8 cellular contexts compared by ENCODE assay signal in genomic region chr5:131164161-131164930, GRCh38. TPM values are rescaled to one million over a fixed set of nuclear protein-coding genes. Genes with fewer than 3 reads are reported as not detected.
A peak's percentile ranks its signal among the peaks of the same experiment; 100 is the strongest.
DNase-seq lines count a peak whose midpoint lies in the region; ATAC-seq lines count a peak whose summit lies in the region.

No MANE protein-coding gene starts in this region.

- DNase-seq in HAP-1 (ENCODE audit: low spot score in 2 of 2) = peak; percentile 42 to 72
- DNase-seq in M059J (ENCODE audit: low read depth) = peak; percentile 85
- peak; percentile 34 to 88 (median 57) for DNase-seq in T-helper 2 cell
- DNase-seq in anterior cingulate cortex (lab: John Stamatoyannopoulos, UW) = peak in 56 of 58 donors; percentile 13 to 81 (median 62)
- DNase-seq in right cardiac atrium = peak; percentile 70 to 85 (median 84)
- DNase-seq in aorta = peak; percentile 84 to 88

- H3K27me3 ChIP-seq in HAP-1 (ENCODE audit: low read depth) (no peaks in the 10 kb centered on the region), right cardiac atrium (ENCODE audit: control insufficient read depth, insufficient read depth) (no peaks in the 10 kb centered on the region), rectal smooth muscle tissue (ENCODE audit: control insufficient read depth, insufficient read depth, low read length) (no peaks in the 10 kb centered on the region), aorta (ENCODE audit: control insufficient read depth in 1 of 2, insufficient read depth in 2 of 2, low read length in 1 of 2) (no peaks in the 10 kb centered on the region)

- ATAC-seq in right cardiac atrium (peak; percentile 83 to 89), aorta (ENCODE audit: low FRiP score) (peak; percentile 87)

- no peaks in the 10 kb centered on the region for H3K9me3 ChIP-seq in HAP-1
- no peaks in the 10 kb centered on the region for H3K9me3 ChIP-seq in right cardiac atrium (ENCODE audit: control insufficient read depth, low read length)
- no peaks in the 10 kb centered on the region for H3K9me3 ChIP-seq in aorta (ENCODE audit: control insufficient read depth, low read length)

- under 1% methylated on average over 57 of the region's 57 CpGs for WGBS in right cardiac atrium
- WGBS in aorta, 2 donors = 0 to 1% methylated on average over 36 to 57 of the region's 57 CpGs

- H3K9ac ChIP-seq in rectal smooth muscle tissue (ENCODE audit: low read length) = peak overlapping the region; percentile 86

- in situ Hi-C loops in HAP-1 (cut with MboI; ENCODE audit: low sequenced_read_pairs) = loop anchor here (25.0 kb wide), 1 partner anchor 223 kb away; no protein-coding TSS in a partner anchor

- H3K36me3 ChIP-seq in HAP-1 (replicated peaks) = peaks cover 37% of the 10 kb centered on the region
- H3K36me3 ChIP-seq in rectal smooth muscle tissue (ENCODE audit: control insufficient read depth, insufficient read depth, low read length) = peaks cover 6% of the 10 kb centered on the region
- H3K36me3 ChIP-seq in aorta (ENCODE audit: control insufficient read depth in 1 of 2, insufficient read depth in 2 of 2, low read length in 1 of 2) = peaks cover under 1 to 7% of the 10 kb centered on the region in 2 donors

- intact Hi-C loops in right cardiac atrium (cut with DNase I) = loop anchor here in 2 of 4 donors (10.0 kb wide), 1 partner anchor 100 kb away; the partner anchor contains the start of gene CDC42SE2 (in 2 of the 2)
- intact Hi-C loops in aorta (cut with DNase I) = loop anchor here (1.0 to 10.0 kb wide), 4 partner anchors 98 to 253 kb away; no protein-coding TSS in a partner anchor

- H3K4me3 ChIP-seq in GM08714 (ENCODE audit: low read length) (peak overlapping the region; percentile 90), HAP-1 (peak overlapping the region; percentile 71), right cardiac atrium (ENCODE audit: low read length) (peak overlapping the region; percentile 85), rectal smooth muscle tissue (ENCODE audit: low read length) (peak overlapping the region; percentile 87), aorta (ENCODE audit: low read length in 2 of 2) (peak overlapping the region; percentile 50 to 89)

- peaks cover 5% of the 10 kb centered on the region for H3K4me1 ChIP-seq in HAP-1
- H3K4me1 ChIP-seq in right cardiac atrium (ENCODE audit: control insufficient read depth, insufficient read depth, low read length) = no peaks in the 10 kb centered on the region
- H3K4me1 ChIP-seq in rectal smooth muscle tissue (ENCODE audit: control insufficient read depth, insufficient read depth, low read length) = peaks cover 10% of the 10 kb centered on the region
- no peaks in the 10 kb centered on the region for H3K4me1 ChIP-seq in aorta (ENCODE audit: control insufficient read depth in 1 of 2, insufficient read depth in 2 of 2, low read length in 2 of 2)

- H3K27ac ChIP-seq in right cardiac atrium (ENCODE audit: low read length) (peak overlapping the region; percentile 69), rectal smooth muscle tissue (ENCODE audit: low read depth, low read length) (peak overlapping the region; percentile 88), aorta (ENCODE audit: low read depth in 1 of 2, low read length in 2 of 2) (peak overlapping the region; percentile 73 to 76)

RNA-seq across cellular contexts. Expression of gene HINT1, which starts 0.7 kb away (rescaled TPM):
- total RNA-seq in M059J (2014; rRNA removed; shearing (Covaris generic)) = 271 and 295 TPM in 2 replicates
- total RNA-seq in right cardiac atrium = 100 to 1,000 TPM; 152 to 188 (median 168) TPM
- polyA plus RNA-seq in right cardiac atrium = 294 TPM
- total RNA-seq in aorta = 100 to 1,000 TPM; 107 to 133 TPM
- polyA plus RNA-seq in aorta = 100 to 1,000 TPM; 217 to 436 TPM

RNA-seq across cellular contexts. Expression of gene LYRM7, which starts 6.4 kb away (rescaled TPM):
- total RNA-seq in M059J (2014; rRNA removed; shearing (Covaris generic)) = 4.2 and 8.4 TPM in 2 replicates
- total RNA-seq in right cardiac atrium (10 to 100 TPM; 14.5 to 26.5 (median 21.4) TPM), aorta (10 to 100 TPM in 1 of 2 donors, 1 to 10 TPM in 1; 7.1 to 12.0 TPM)
- polyA plus RNA-seq in right cardiac atrium (15.5 TPM), aorta (1 to 10 TPM; 4.5 to 5.1 TPM)

Comparison
In these comparisons a context has a peak if more than half of its experiments do, and no peak if none do; other contexts are left out.
1. Peak in every context shown above with its lines: DNase-seq, ATAC-seq, H3K4me3 ChIP-seq and H3K27ac ChIP-seq.